In the genomic region with DNA sequence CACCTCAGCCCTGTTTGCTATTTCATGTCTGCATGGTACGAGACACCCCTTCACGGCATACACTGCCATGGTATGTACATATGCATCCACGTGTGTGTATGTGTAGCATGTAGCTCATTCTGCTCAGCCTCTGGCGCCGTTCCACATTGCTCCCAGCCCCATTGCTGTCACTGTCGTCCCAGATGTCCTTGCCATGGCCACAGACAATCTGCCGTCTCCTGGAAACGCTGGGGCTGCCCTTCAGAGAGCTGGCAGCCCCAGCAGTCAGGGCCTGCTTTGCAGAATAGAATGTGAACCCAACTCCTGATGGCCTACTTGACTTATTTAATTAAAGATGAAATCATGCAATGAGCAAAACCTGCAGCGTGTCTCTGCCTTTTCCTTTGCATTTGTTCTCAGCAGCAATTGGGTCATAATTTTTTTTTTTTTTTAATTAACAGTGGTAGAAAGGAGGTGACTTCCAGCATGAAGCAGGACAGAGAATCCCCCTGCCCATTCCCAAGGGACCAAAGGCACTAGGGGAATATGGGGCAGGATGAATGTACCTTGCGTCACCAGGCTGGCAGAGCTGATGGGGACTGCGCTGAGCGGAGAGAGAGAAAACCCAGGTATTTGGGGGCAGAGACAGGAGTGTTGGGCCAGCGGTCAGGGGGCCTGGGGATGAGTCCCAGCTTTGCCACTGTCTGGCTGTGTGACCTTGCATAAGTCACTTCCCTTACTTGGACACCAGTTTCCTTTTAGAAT, we compare ENCODE assay signal across 22 cellular contexts. TPM values are rescaled to one million over a fixed set of nuclear protein-coding genes. Genes with fewer than 3 reads are reported as not detected.
A peak's percentile ranks its signal among the peaks of the same experiment; 100 is the strongest.
DNase-seq lines count a peak whose midpoint lies in the region; ATAC-seq, FAIRE-seq and TF ChIP-seq lines count a peak whose summit lies in the region.
"Had no signal": no experiment of that assay in that cellular context is flagged by ENCODE, and none has a peak within 500 bp of the region (broad histone marks: within the 10 kb centered on the region; RNA-seq: fewer than 3 reads in every experiment).

No MANE protein-coding gene starts in this region.

- no peaks in the 10 kb centered on the region for H3K27me3 ChIP-seq in adrenal gland
- H3K27me3 ChIP-seq in H7 (ENCODE audit: control insufficient read depth, insufficient read depth, low read length) = no peaks in the 10 kb centered on the region
- H3K27me3 ChIP-seq: foreskin keratinocyte, Peyer's patch, thyroid gland had no signal

- intact Hi-C loops in adrenal gland (cut with DNase I) = no loop called here
- intact Hi-C loops in left cardiac atrium (cut with DNase I) = no loop called here
- intact Hi-C loops in posterior cingulate gyrus (cut with DNase I) = no loop called here

- FAIRE-seq in HTR-8/SVneo (lab: Jason Lieb, UNC) = peak; percentile 57
- FAIRE-seq: GM18507 had no signal

- peak in 1 of 2 donors; percentile 1 for ATAC-seq in left cardiac atrium
- ATAC-seq in GM19395 (IDR thresholded peaks at IDR 0.05; ENCODE audit: unreplicated experiment) = no peak
- ATAC-seq in GM19467 (IDR thresholded peaks at IDR 0.05; ENCODE audit: unreplicated experiment) = no peak
- ATAC-seq: foreskin keratinocyte, sciatic nerve had no signal

- peaks cover 0 to 6% of the 10 kb centered on the region in 2 donors for H3K36me3 ChIP-seq in adrenal gland (replicated peaks in 1 of 2)
- H3K36me3 ChIP-seq in H7 (replicated peaks; ENCODE audit: control insufficient read depth, insufficient read depth, low read length) = no peaks in the 10 kb centered on the region; the same call in none of the 2 replicates
- H3K36me3 ChIP-seq: Peyer's patch had no signal

- 50 to 59% (median 55%) methylated on average over 13 of the region's 13 CpGs for WGBS in adrenal gland, 4 donors

- DNase-seq in HTR-8/SVneo (ENCODE audit: insufficient read length, low spot score) (no peak), adrenal gland (peak; percentile 77 to 96 (median 84)), left cardiac atrium (peak; percentile 68), posterior cingulate gyrus (peak in 6 of 10 donors; percentile 44 to 95 (median 58)), NCI-H2196 treated with DMSO at 0.1 percent for 48 hours (lab: John Stamatoyannopoulos, UW; ENCODE audit: unreplicated experiment) (no peak), H7 (no peak)
- DNase-seq: activated CD4-positive, alpha-beta T cell treated with anti-CD3 and anti-CD28 coated beads, Interleukin-2, amount 50 U/mL, for 48 hours; activated T-cell treated with anti-CD3 and anti-CD28 coated beads, Interleukin-2, amount 50 U/mL, for 24 hours; AML-193; DMS53; foreskin keratinocyte; mesendoderm; NCI-H2107; NCI-H82; nephron progenitor cell; Peyer's patch; stimulated activated CD4-positive, alpha-beta T cell treated with anti-CD3 and anti-CD28 coated beads, Interleukin-4, amount 100 ng/mL, for 1 hour; thyroid gland had no signal

- no peaks in the 10 kb centered on the region for H3K9me3 ChIP-seq in adrenal gland (replicated peaks in 1 of 3)
- H3K9me3 ChIP-seq: Peyer's patch, thyroid gland had no signal

- H3K4me3 ChIP-seq in adrenal gland (no peak overlapping the region), H7 (ENCODE audit: insufficient read depth, low read depth, low read length) (no peak overlapping the region)
- H3K4me3 ChIP-seq: Peyer's patch, thyroid gland had no signal

- peak overlapping the region; percentile 24 to 91 (median 66) for H3K27ac ChIP-seq in adrenal gland
- H3K27ac ChIP-seq: foreskin keratinocyte, Peyer's patch, thyroid gland had no signal

- peaks cover 59 to 96% of the 10 kb centered on the region in 2 donors for H3K4me1 ChIP-seq in adrenal gland (replicated peaks in 1 of 2)

- TF ChIP-seq POLR2A in adrenal gland (IDR thresholded peaks at IDR 0.05) = no peak

- no peak for TF ChIP-seq CTCF in adrenal gland (IDR thresholded peaks at IDR 0.05)

RNA-seq across cellular contexts. Expression of a gene that starts 49.2 kb away (rescaled TPM):
- total RNA-seq in adrenal gland (10 to 100 TPM; 32.2 to 49.7 (median 35.9) TPM), left cardiac atrium (10 to 100 TPM; 17.7 to 40.0 TPM)
- 10 to 100 TPM in 1 of 3 donors, 1 to 10 TPM in 2; 3.9 to 30.2 (median 5.4) TPM for polyA plus RNA-seq in adrenal gland
- 4.1 and 4.2 TPM in 2 replicates for total RNA-seq in H7 (2014; rRNA removed; shearing (Covaris generic))

Comparison
In these comparisons a context has a peak if more than half of its experiments do, and no peak if none do; other contexts are left out.
1. DNase-seq: peak in adrenal gland (7 of 7), left cardiac atrium (single experiment) and posterior cingulate gyrus (6 of 10); none in HTR-8/SVneo (single experiment), NCI-H2196 treated with DMSO at 0.1 percent for 48 hours (single experiment) and H7 (single experiment).